Comparison of ENCODE assay signal across 8 cellular contexts in the genomic region with DNA sequence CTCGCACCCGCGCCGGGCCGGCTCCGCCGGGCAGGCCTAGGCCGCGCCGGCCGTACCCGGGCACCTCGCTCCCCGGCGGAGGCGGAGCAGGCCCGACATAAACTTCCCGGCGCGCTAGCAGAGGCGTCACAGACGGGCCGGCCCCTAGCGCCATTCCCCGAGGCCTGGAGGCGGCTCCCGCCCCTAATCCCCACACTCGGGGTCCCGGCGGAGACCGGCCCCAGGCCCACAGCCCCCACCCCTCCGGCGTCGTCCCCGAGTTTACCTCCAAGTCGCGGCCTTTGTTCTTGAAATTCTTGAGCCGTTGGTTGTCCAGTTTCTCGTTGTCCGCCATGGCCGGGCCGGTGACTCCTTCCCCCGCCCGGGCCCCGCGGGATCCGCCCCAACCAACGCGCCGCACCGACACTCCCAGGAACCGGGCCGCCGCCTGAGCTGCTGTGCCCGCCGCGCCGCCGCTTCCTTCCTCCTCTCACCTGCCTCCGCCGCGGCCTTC. TPM values are rescaled to one million over a fixed set of nuclear protein-coding genes. Genes with fewer than 3 reads are reported as not detected.
DNase-seq lines count a peak whose midpoint lies in the region; ATAC-seq and TF ChIP-seq lines count a peak whose summit lies in the region.

No MANE protein-coding gene starts in this region.

- POLR2A ChIA-PET in WTC11 (lab: Charles Lee) = interaction anchor here (1.5 kb wide), 1 partner anchor 115 kb away, joined by 5 read pairs; a partner anchor contains a TSS

- CTCF ChIA-PET in WTC11 (lab: Charles Lee) = interaction anchor here (0.6 kb wide), 1 partner anchor 562 kb away, joined by 3 read pairs; no protein-coding TSS in a partner anchor

- H3K27me3 ChIP-seq in H7 (ENCODE audit: control insufficient read depth, insufficient read depth, low read length) (no peaks in the 10 kb centered on the region), lower lobe of right lung (ENCODE audit: low read depth) (no peaks in the 10 kb centered on the region)

- H3K4me1 Mint-ChIP-seq in WTC11 = peaks cover 45% of the 10 kb centered on the region

- H3K4me3 ChIP-seq in H7 (ENCODE audit: insufficient read depth, low read depth, low read length) = peak overlapping the region; percentile 78
- peak overlapping the region; percentile 81 for H3K4me3 ChIP-seq in lower lobe of right lung

- H3K36me3 ChIP-seq in H7 (replicated peaks; ENCODE audit: control insufficient read depth, insufficient read depth, low read length) (peaks cover 2% of the 10 kb centered on the region; the same call in 1 of the 2 replicates), lower lobe of right lung (no peaks in the 10 kb centered on the region)

- H3K9me3 Mint-ChIP-seq in WTC11 = peaks cover 8% of the 10 kb centered on the region

- TF ChIP-seq CTCF in WTC11 (IDR thresholded peaks at IDR 0.05) (no peak), lower lobe of right lung (IDR thresholded peaks at IDR 0.05) (no peak)

- peak; percentile 86 for DNase-seq in DMS 273 (lab: John Stamatoyannopoulos, UW; ENCODE audit: unreplicated experiment)
- DNase-seq in DMS 273 treated with DMSO at 0.1 percent for 48 hours (lab: John Stamatoyannopoulos, UW) = no peak
- peak; percentile 81 for DNase-seq in H7
- peak; percentile 51 for DNase-seq in LHCN-M2 (ENCODE audit: low read depth)
- DNase-seq in WTC11 (ENCODE audit: low spot score) = peak; percentile 66
- peak; percentile 68 for DNase-seq in dermis blood vessel endothelial cell
- peak; percentile 84 for DNase-seq in lower lobe of right lung
- DNase-seq in stimulated activated CD8-positive, alpha-beta memory T cell treated with anti-CD3 and anti-CD28 coated beads, Interleukin-4, amount 100 ng/mL, for 1 hour (ENCODE audit: low read depth in 2 of 2, low spot score in 1 of 2) = peak; percentile 31 to 32

- no peak overlapping the region for H3K27ac Mint-ChIP-seq in WTC11

- intact Hi-C loops in lower lobe of right lung (cut with DNase I) = no loop called here

- no peaks in the 10 kb centered on the region for H3K27me3 Mint-ChIP-seq in WTC11 (ENCODE audit: low read depth)

- ATAC-seq in WTC11 (peak; percentile 46), lower lobe of right lung (peak; percentile 81 to 83)

- peaks cover 53% of the 10 kb centered on the region for H3K4me1 ChIP-seq in lower lobe of right lung

- peaks cover 16% of the 10 kb centered on the region for H3K36me3 Mint-ChIP-seq in WTC11

- peak overlapping the region; percentile 98 for H3K27ac ChIP-seq in lower lobe of right lung

- H3K4me3 Mint-ChIP-seq in WTC11 = peak overlapping the region; percentile 91

- no peaks in the 10 kb centered on the region for H3K9me3 ChIP-seq in lower lobe of right lung

TF ChIP-seq in WTC11, 78 proteins besides CTCF, POLR2A, EP300 and RAD21:
- TF ChIP-seq, protein P1, sequence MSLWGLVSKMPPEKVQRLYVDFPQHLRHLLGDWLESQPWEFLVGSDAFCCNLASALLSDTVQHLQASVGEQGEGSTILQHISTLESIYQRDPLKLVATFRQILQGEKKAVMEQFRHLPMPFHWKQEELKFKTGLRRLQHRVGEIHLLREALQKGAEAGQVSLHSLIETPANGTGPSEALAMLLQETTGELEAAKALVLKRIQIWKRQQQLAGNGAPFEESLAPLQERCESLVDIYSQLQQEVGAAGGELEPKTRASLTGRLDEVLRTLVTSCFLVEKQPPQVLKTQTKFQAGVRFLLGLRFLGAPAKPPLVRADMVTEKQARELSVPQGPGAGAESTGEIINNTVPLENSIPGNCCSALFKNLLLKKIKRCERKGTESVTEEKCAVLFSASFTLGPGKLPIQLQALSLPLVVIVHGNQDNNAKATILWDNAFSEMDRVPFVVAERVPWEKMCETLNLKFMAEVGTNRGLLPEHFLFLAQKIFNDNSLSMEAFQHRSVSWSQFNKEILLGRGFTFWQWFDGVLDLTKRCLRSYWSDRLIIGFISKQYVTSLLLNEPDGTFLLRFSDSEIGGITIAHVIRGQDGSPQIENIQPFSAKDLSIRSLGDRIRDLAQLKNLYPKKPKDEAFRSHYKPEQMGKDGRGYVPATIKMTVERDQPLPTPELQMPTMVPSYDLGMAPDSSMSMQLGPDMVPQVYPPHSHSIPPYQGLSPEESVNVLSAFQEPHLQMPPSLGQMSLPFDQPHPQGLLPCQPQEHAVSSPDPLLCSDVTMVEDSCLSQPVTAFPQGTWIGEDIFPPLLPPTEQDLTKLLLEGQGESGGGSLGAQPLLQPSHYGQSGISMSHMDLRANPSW (CRISPR knock-in tag; conservative IDR thresholded peaks at IDR 0.05; ENCODE audit: low read depth) = no peak
- TF ChIP-seq, protein P2, sequence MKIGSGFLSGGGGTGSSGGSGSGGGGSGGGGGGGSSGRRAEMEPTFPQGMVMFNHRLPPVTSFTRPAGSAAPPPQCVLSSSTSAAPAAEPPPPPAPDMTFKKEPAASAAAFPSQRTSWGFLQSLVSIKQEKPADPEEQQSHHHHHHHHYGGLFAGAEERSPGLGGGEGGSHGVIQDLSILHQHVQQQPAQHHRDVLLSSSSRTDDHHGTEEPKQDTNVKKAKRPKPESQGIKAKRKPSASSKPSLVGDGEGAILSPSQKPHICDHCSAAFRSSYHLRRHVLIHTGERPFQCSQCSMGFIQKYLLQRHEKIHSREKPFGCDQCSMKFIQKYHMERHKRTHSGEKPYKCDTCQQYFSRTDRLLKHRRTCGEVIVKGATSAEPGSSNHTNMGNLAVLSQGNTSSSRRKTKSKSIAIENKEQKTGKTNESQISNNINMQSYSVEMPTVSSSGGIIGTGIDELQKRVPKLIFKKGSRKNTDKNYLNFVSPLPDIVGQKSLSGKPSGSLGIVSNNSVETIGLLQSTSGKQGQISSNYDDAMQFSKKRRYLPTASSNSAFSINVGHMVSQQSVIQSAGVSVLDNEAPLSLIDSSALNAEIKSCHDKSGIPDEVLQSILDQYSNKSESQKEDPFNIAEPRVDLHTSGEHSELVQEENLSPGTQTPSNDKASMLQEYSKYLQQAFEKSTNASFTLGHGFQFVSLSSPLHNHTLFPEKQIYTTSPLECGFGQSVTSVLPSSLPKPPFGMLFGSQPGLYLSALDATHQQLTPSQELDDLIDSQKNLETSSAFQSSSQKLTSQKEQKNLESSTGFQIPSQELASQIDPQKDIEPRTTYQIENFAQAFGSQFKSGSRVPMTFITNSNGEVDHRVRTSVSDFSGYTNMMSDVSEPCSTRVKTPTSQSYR (CRISPR knock-in tag; IDR thresholded peaks at IDR 0.05) = no peak
- TF ChIP-seq ESRRA (CRISPR knock-in tag; IDR thresholded peaks at IDR 0.05; ENCODE audit: borderline replicate concordance) = no peak
TF ChIP-seq in WTC11: peak in this region for 0.

RNA-seq across cellular contexts. Expression of a gene that starts 0.4 kb away (rescaled TPM):
- 23.4 and 26.8 TPM in 2 replicates for total RNA-seq in H7 (2014; rRNA removed; shearing (Covaris generic))
- total RNA-seq in LHCN-M2 (2014; rRNA removed) = 26.7 and 29.4 TPM in 2 replicates
- polyA plus RNA-seq in LHCN-M2 (2012) = 22.1 TPM
- 48.5 to 54.5 TPM (median 52.2 TPM) in 3 replicates for total RNA-seq in WTC11 (2021)
- 23.5 and 35.5 TPM in 2 replicates for total RNA-seq in dermis blood vessel endothelial cell
- total RNA-seq in lower lobe of right lung = 61.6 TPM
